Comparison of ENCODE assay signal across 28 cellular contexts in genomic region chr10:11114251-11114650, GRCh38.
"Had no signal": no experiment of that assay in that cellular context is flagged by ENCODE, and none has a peak within 500 bp of the region (broad histone marks: within the 10 kb centered on the region; RNA-seq: fewer than 3 reads in every experiment).

No MANE protein-coding gene starts in this region.

- H3K4me3 ChIP-seq: colonic mucosa, gastrocnemius medialis, lower lobe of right lung, ovary, psoas muscle, right lobe of liver, thoracic aorta, tibial nerve, upper lobe of left lung had no signal

- H3K4me1 ChIP-seq: colonic mucosa, lower lobe of right lung, right lobe of liver, upper lobe of left lung had no signal

- H3K27ac Mint-ChIP-seq: dendritic cell treated with granulocyte-macrophage colony-stimulating factor and Interleukin-4, amounts not matched to agents 40 ng/mL and 50 ng/mL, for 4 days; endodermal cell; nephron progenitor cell; stimulated activated naive B cell treated with anti-CD40 and anti-IgM and Interleukin-4, amounts not matched to agents 10 μg/mL and 1 μg/mL and 100 μg/mL, for 72 hours; stimulated activated naive CD8-positive, alpha-beta T cell treated with anti-CD3 and anti-CD28 coated beads, Interleukin-15, Interleukin-2, amounts not matched to agents 100 ng/mL and 50 ng/mL, for 24 hours had no signal

- DNase-seq: colonic mucosa; effector CD8-positive, alpha-beta T cell; endodermal cell; foreskin fibroblast; gastrocnemius medialis; head of caudate nucleus; hippocampal formation; left cardiac atrium; left ventricle myocardium superior; lower lobe of right lung; naive thymus-derived CD8-positive, alpha-beta T cell; nephron progenitor cell; occipital lobe; ovary; posterior cingulate gyrus; psoas muscle; right lobe of liver; small intestine; stimulated activated CD4-positive, alpha-beta T cell treated with anti-CD3 and anti-CD28 coated beads, Interleukin-15, amount 100 ng/mL, for 24 hours; stimulated activated CD4-positive, alpha-beta T cell treated with anti-CD3 and anti-CD28 coated beads, Interleukin-2, amount 100 ng/mL, for 48 hours; stimulated activated naive B cell treated with anti-CD40 and anti-IgM and Interleukin-4, amounts not matched to agents 10 μg/mL and 1 μg/mL and 100 μg/mL, for 72 hours; upper lobe of left lung had no signal

- H3K9me3 ChIP-seq: colonic mucosa, gastrocnemius medialis, lower lobe of right lung, ovary, psoas muscle, right lobe of liver, thoracic aorta, tibial nerve had no signal

- H3K9me3 Mint-ChIP-seq: endodermal cell; naive thymus-derived CD8-positive, alpha-beta T cell; stimulated activated naive CD8-positive, alpha-beta T cell treated with anti-CD3 and anti-CD28 coated beads, Interleukin-15, Interleukin-2, amounts not matched to agents 100 ng/mL and 50 ng/mL, for 24 hours had no signal

- H3K36me3 Mint-ChIP-seq: naive thymus-derived CD8-positive, alpha-beta T cell had no signal

- H3K27ac ChIP-seq: colonic mucosa, epithelial cell of prostate, lower lobe of right lung, ovary, psoas muscle, right lobe of liver, thoracic aorta, upper lobe of left lung had no signal

- H3K27me3 ChIP-seq: colonic mucosa, gastrocnemius medialis, ovary, right lobe of liver, tibial nerve, upper lobe of left lung had no signal

- H3K36me3 ChIP-seq: colonic mucosa, gastrocnemius medialis, lower lobe of right lung, ovary, right lobe of liver, thoracic aorta, tibial nerve, upper lobe of left lung had no signal

- ATAC-seq: esophagus mucosa, gastrocnemius medialis, left cardiac atrium, left ventricle myocardium superior, lower lobe of right lung, psoas muscle, right lobe of liver had no signal

- H3K4me3 Mint-ChIP-seq: dendritic cell treated with granulocyte-macrophage colony-stimulating factor and Interleukin-4, amounts not matched to agents 40 ng/mL and 50 ng/mL, for 4 days; endodermal cell; nephron progenitor cell; stimulated activated naive CD8-positive, alpha-beta T cell treated with anti-CD3 and anti-CD28 coated beads, Interleukin-15, Interleukin-2, amounts not matched to agents 100 ng/mL and 50 ng/mL, for 24 hours had no signal

- H3K27me3 Mint-ChIP-seq: dendritic cell treated with granulocyte-macrophage colony-stimulating factor and Interleukin-4, amounts not matched to agents 40 ng/mL and 50 ng/mL, for 4 days; naive thymus-derived CD8-positive, alpha-beta T cell; stimulated activated naive B cell treated with anti-CD40 and anti-IgM and Interleukin-4, amounts not matched to agents 10 μg/mL and 1 μg/mL and 100 μg/mL, for 72 hours; stimulated activated naive CD8-positive, alpha-beta T cell treated with anti-CD3 and anti-CD28 coated beads, Interleukin-15, Interleukin-2, amounts not matched to agents 100 ng/mL and 50 ng/mL, for 24 hours had no signal
